In the genomic region with DNA sequence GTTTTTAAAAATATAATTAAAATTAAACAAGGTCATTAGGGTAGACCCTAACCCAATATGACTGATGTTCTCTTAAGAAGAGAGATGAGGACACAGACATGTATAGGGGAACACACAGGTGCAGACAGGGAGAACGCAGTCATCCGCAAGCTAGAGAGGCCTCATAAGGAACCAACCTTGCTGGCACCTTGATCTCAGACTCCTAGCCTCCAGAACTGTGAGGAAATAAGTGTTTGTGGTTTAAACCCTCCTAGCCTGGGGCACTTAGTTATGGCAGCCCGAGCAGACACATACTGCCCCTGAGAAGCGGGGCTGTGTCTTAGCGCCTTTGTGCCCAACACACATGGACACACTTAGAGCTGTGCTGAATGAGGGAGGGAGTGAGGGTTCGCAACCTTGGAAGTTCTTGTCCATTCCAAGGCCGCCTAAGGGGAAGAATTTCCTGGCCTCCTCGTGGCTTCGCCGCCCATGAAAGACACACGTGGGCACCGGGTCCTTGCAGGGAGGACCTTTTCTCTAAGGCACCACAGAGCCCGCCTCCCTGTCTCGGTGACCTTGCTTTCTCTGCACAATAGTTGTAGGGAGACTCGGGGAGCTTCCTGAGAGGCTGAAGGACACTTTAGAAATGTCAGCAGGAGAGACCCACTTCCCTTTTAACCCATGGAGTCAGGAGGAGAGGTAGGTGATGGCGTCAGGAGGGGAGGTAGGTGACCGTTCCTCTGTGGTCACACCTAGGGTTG, we compare ENCODE assay signal across 19 cellular contexts.
DNase-seq lines count a peak whose midpoint lies in the region; ATAC-seq and TF ChIP-seq lines count a peak whose summit lies in the region.
"Had no signal": no experiment of that assay in that cellular context is flagged by ENCODE, and none has a peak within 500 bp of the region (broad histone marks: within the 10 kb centered on the region; RNA-seq: fewer than 3 reads in every experiment).

No MANE protein-coding gene starts in this region.

- no peak for TF ChIP-seq POLR2A in uterus (IDR thresholded peaks at IDR 0.05)

- H3K36me3 Mint-ChIP-seq in CD4-positive, alpha-beta T cell (ENCODE audit: low read depth), result no peaks in the 10 kb centered on the region
- no peaks in the 10 kb centered on the region for H3K36me3 Mint-ChIP-seq in CD8-positive, alpha-beta memory T cell
- no peaks in the 10 kb centered on the region for H3K36me3 Mint-ChIP-seq in activated T-helper 17 cell treated with anti-CD3 and anti-CD28 coated beads, Interleukin-2, amount 50 U/mL, for 72 hours (ENCODE audit: low read depth)
- no peaks in the 10 kb centered on the region for H3K36me3 Mint-ChIP-seq in natural killer cell treated with Interleukin-12 subunit alpha and Interleukin-12 subunit beta and Interleukin-15 and Interleukin-18, amount 100 ng/mL, for 72 hours
- H3K36me3 Mint-ChIP-seq: CD14-positive monocyte had no signal

- H3K9ac ChIP-seq in colonic mucosa (ENCODE audit: low read depth in 2 of 2, low read length in 2 of 2), result no peak overlapping the region
- H3K9ac ChIP-seq: GM23248 had no signal

- H3K27me3 ChIP-seq in CD4-positive, alpha-beta T cell (ENCODE audit: control insufficient read depth, insufficient read depth, low read length), result no peaks in the 10 kb centered on the region
- no peaks in the 10 kb centered on the region for H3K27me3 ChIP-seq in CD8-positive, alpha-beta memory T cell (ENCODE audit: insufficient read depth, low read length, poor library complexity, severe bottlenecking)
- H3K27me3 ChIP-seq in colonic mucosa (no peaks in the 10 kb centered on the region), uterus (no peaks in the 10 kb centered on the region)

- no peak for DNase-seq in CD4-positive, alpha-beta T cell
- DNase-seq in CD8-positive, alpha-beta memory T cell, result no peak
- DNase-seq in natural killer cell treated with Interleukin-12 subunit alpha and Interleukin-12 subunit beta and Interleukin-15 and Interleukin-18, amount 100 ng/mL, for 72 hours (ENCODE audit: low spot score), result no peak
- no peak for DNase-seq in colonic mucosa
- no peak for DNase-seq in dedifferentiated amniotic fluid mesenchymal stem cell (ENCODE audit: extremely low spot score)
- no peak for DNase-seq in uterus
- DNase-seq: ACHN, AML-193, DMS79 treated with DMSO at 0.1 percent for 48 hours, GM23248, KBM-7, NCI-H1092 treated with DMSO at 0.1 percent for 48 hours, NCI-H2081 treated with DMSO at 0.1 percent for 48 hours, NCI-H510A, NCI-H774, PC-3 had no signal

- H3K9me3 Mint-ChIP-seq in CD4-positive, alpha-beta T cell, result no peaks in the 10 kb centered on the region
- H3K9me3 Mint-ChIP-seq in CD8-positive, alpha-beta memory T cell, result no peaks in the 10 kb centered on the region
- no peaks in the 10 kb centered on the region for H3K9me3 Mint-ChIP-seq in activated T-helper 17 cell treated with anti-CD3 and anti-CD28 coated beads, Interleukin-2, amount 50 U/mL, for 72 hours
- H3K9me3 Mint-ChIP-seq in natural killer cell treated with Interleukin-12 subunit alpha and Interleukin-12 subunit beta and Interleukin-15 and Interleukin-18, amount 100 ng/mL, for 72 hours, result no peaks in the 10 kb centered on the region

- peaks cover 67% of the 10 kb centered on the region for H3K4me1 ChIP-seq in CD8-positive, alpha-beta memory T cell (ENCODE audit: insufficient read depth, low read length)
- H3K4me1 ChIP-seq in colonic mucosa (no peaks in the 10 kb centered on the region), uterus (no peaks in the 10 kb centered on the region)

- TF ChIP-seq CTCF in CD4-positive, alpha-beta T cell (IDR thresholded peaks at IDR 0.05), result no peak
- TF ChIP-seq CTCF in colonic mucosa (IDR thresholded peaks at IDR 0.05), result no peak
- no peak for TF ChIP-seq CTCF in uterus (IDR thresholded peaks at IDR 0.05)

- H3K27ac ChIP-seq in CD4-positive, alpha-beta T cell (ENCODE audit: low read depth, low read length), result no peak overlapping the region
- no peak overlapping the region for H3K27ac ChIP-seq in CD8-positive, alpha-beta memory T cell (ENCODE audit: low read depth, low read length)
- H3K27ac ChIP-seq in colonic mucosa (no peak overlapping the region), uterus (no peak overlapping the region)
- H3K27ac ChIP-seq: GM23248 had no signal

- H3K27ac Mint-ChIP-seq in CD4-positive, alpha-beta T cell, result peak overlapping the region; percentile 74
- H3K27ac Mint-ChIP-seq in CD8-positive, alpha-beta memory T cell, result peak overlapping the region; percentile 80 to 98 (median 89)
- H3K27ac Mint-ChIP-seq in activated T-helper 17 cell treated with anti-CD3 and anti-CD28 coated beads, Interleukin-2, amount 50 U/mL, for 72 hours, result peak overlapping the region; percentile 10
- H3K27ac Mint-ChIP-seq in natural killer cell treated with Interleukin-12 subunit alpha and Interleukin-12 subunit beta and Interleukin-15 and Interleukin-18, amount 100 ng/mL, for 72 hours, result no peak overlapping the region
- H3K27ac Mint-ChIP-seq: CD14-positive monocyte had no signal

- intact Hi-C loops in CD4-positive, alpha-beta T cell (cut with DNase I, micrococcal nuclease), result loop anchor here in 1 of 2 experiments (10.0 kb wide), 1 partner anchor 360 kb away; no protein-coding TSS in a partner anchor
- intact Hi-C loops in colonic mucosa (cut with DNase I) (no loop called here), uterus (cut with DNase I; ENCODE audit: low total_unique reads) (no loop called here)

- H3K9me3 ChIP-seq in CD4-positive, alpha-beta T cell (ENCODE audit: control insufficient read depth, low read length), result no peaks in the 10 kb centered on the region
- no peaks in the 10 kb centered on the region for H3K9me3 ChIP-seq in CD8-positive, alpha-beta memory T cell (ENCODE audit: low read length)
- H3K9me3 ChIP-seq in colonic mucosa, result no peaks in the 10 kb centered on the region
- H3K9me3 ChIP-seq in uterus, result no peaks in the 10 kb centered on the region

- POLR2A ChIA-PET in CD4-positive, alpha-beta T cell (lab: Charles Lee), result interaction anchor here (0.6 kb wide), 1 partner anchor 821 kb away, joined by 3 read pairs; no protein-coding TSS in a partner anchor
- POLR2A ChIA-PET in CD8-positive, alpha-beta memory T cell (lab: Charles Lee), result interaction anchor here (0.8 to 1.2 kb wide), 2 partner anchors 21 to 224 kb away, joined by 3 read pairs; partner anchors contain the start of gene HDAC4

- H3K4me1 Mint-ChIP-seq in CD4-positive, alpha-beta T cell (ENCODE audit: low read depth), result peaks cover 57% of the 10 kb centered on the region
- peaks cover 63 to 85% (median 77%) of the 10 kb centered on the region in 3 donors for H3K4me1 Mint-ChIP-seq in CD8-positive, alpha-beta memory T cell
- peaks cover 38% of the 10 kb centered on the region for H3K4me1 Mint-ChIP-seq in activated T-helper 17 cell treated with anti-CD3 and anti-CD28 coated beads, Interleukin-2, amount 50 U/mL, for 72 hours
- peaks cover 51 to 52% of the 10 kb centered on the region in 2 donors for H3K4me1 Mint-ChIP-seq in natural killer cell treated with Interleukin-12 subunit alpha and Interleukin-12 subunit beta and Interleukin-15 and Interleukin-18, amount 100 ng/mL, for 72 hours (ENCODE audit: low read depth in 2 of 2)

- CTCF ChIA-PET in CD4-positive, alpha-beta T cell (lab: Charles Lee), result no interaction called here
- CTCF ChIA-PET in CD8-positive, alpha-beta memory T cell (lab: Charles Lee), result interaction anchor here (1.2 to 1.3 kb wide), 3 partner anchors 10 to 20 kb away, joined by 4 to 5 read pairs (median 4); no protein-coding TSS in a partner anchor

- no peak for ATAC-seq in CD4-positive, alpha-beta T cell (ENCODE audit: poor library complexity)
- no peak for ATAC-seq in activated T-helper 17 cell treated with anti-CD3 and anti-CD28 coated beads, Interleukin-2, amount 50 U/mL, for 72 hours (replicated peaks)
- ATAC-seq in natural killer cell treated with Interleukin-12 subunit alpha and Interleukin-12 subunit beta and Interleukin-15 and Interleukin-18, amount 100 ng/mL, for 72 hours, result no peak
- ATAC-seq: HCT116, PC-3 had no signal

- no peaks in the 10 kb centered on the region for H3K27me3 Mint-ChIP-seq in CD4-positive, alpha-beta T cell
- peaks cover 0 to 1% of the 10 kb centered on the region in 2 donors for H3K27me3 Mint-ChIP-seq in CD8-positive, alpha-beta memory T cell
- no peaks in the 10 kb centered on the region for H3K27me3 Mint-ChIP-seq in activated T-helper 17 cell treated with anti-CD3 and anti-CD28 coated beads, Interleukin-2, amount 50 U/mL, for 72 hours
- peaks cover 0 to 4% of the 10 kb centered on the region in 2 donors for H3K27me3 Mint-ChIP-seq in natural killer cell treated with Interleukin-12 subunit alpha and Interleukin-12 subunit beta and Interleukin-15 and Interleukin-18, amount 100 ng/mL, for 72 hours

- no peak overlapping the region for H3K4me3 ChIP-seq in CD8-positive, alpha-beta memory T cell (ENCODE audit: low read length)
- H3K4me3 ChIP-seq in colonic mucosa (no peak overlapping the region), uterus (no peak overlapping the region)
- H3K4me3 ChIP-seq: GM23248 had no signal

- no peak overlapping the region for H3K4me3 Mint-ChIP-seq in CD4-positive, alpha-beta T cell
- H3K4me3 Mint-ChIP-seq in CD8-positive, alpha-beta memory T cell, result peak overlapping the region in 5 of 7 donors; percentile 53 to 73 (median 58)
- peak overlapping the region; percentile 19 for H3K4me3 Mint-ChIP-seq in activated T-helper 17 cell treated with anti-CD3 and anti-CD28 coated beads, Interleukin-2, amount 50 U/mL, for 72 hours
- H3K4me3 Mint-ChIP-seq in natural killer cell treated with Interleukin-12 subunit alpha and Interleukin-12 subunit beta and Interleukin-15 and Interleukin-18, amount 100 ng/mL, for 72 hours, result peak overlapping the region; percentile 6
- H3K4me3 Mint-ChIP-seq: CD14-positive monocyte had no signal

- no peaks in the 10 kb centered on the region for H3K36me3 ChIP-seq in CD8-positive, alpha-beta memory T cell (ENCODE audit: insufficient read depth, low read length)
- H3K36me3 ChIP-seq in colonic mucosa (no peaks in the 10 kb centered on the region), uterus (no peaks in the 10 kb centered on the region)

Comparison
In these comparisons a context has a peak if more than half of its experiments do, and no peak if none do; other contexts are left out.
1. H3K27ac Mint-ChIP-seq: peak in CD4-positive, alpha-beta T cell (single experiment), CD8-positive, alpha-beta memory T cell (8 of 8) and activated T-helper 17 cell treated with anti-CD3 and anti-CD28 coated beads, Interleukin-2, amount 50 U/mL, for 72 hours (single experiment); none in natural killer cell treated with Interleukin-12 subunit alpha and Interleukin-12 subunit beta and Interleukin-15 and Interleukin-18, amount 100 ng/mL, for 72 hours (0 of 2).